Comparison of ENCODE assay signal across 8 cellular contexts in the genomic region with DNA sequence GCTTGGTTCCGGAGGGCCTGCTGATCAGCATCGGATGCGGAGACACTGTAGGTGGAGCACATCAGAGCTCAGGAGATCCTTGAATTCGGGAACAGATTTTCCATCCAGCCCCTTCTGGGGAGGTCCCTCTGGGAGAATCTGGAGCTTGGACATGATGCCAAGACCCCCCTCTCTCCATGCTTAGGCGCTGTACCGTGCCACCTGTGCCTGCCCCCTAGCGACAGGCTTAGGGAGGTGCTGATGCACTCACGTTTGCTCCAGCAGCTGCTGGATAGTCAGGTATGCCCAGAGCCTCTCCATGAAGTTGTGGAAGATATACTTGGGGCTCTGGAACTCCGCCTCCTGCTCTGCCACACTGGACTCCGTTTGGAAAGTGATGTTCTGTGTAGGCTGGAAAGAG. TPM values are rescaled to one million over a fixed set of nuclear protein-coding genes. Genes with fewer than 3 reads are reported as not detected.
A peak's percentile ranks its signal among the peaks of the same experiment; 100 is the strongest.
DNase-seq lines count a peak whose midpoint lies in the region; ATAC-seq and TF ChIP-seq lines count a peak whose summit lies in the region.

No MANE protein-coding gene starts in this region.

- no peaks in the 10 kb centered on the region for H3K27me3 Mint-ChIP-seq in progenitor cell of endocrine pancreas

- peak; percentile 2 to 17 for DNase-seq in activated CD4-positive, alpha-beta T cell treated with anti-CD3 and anti-CD28 coated beads for 24 hours (ENCODE audit: low read depth in 2 of 2)
- DNase-seq in activated CD4-positive, alpha-beta T cell treated with anti-CD3 and anti-CD28 coated beads, Interleukin-2, amount 50 U/mL, for 4 hours, result no peak
- DNase-seq in NCI-H1694 (lab: John Stamatoyannopoulos, UW) (peak; percentile 36), choroid plexus epithelial cell (ENCODE audit: low read depth) (peak; percentile 53), progenitor cell of endocrine pancreas (ENCODE audit: low spot score, unreplicated experiment) (no peak), lower leg skin (ENCODE audit: low spot score in 2 of 2) (no peak), head of caudate nucleus (no peak)

- no peaks in the 10 kb centered on the region for H3K36me3 Mint-ChIP-seq in progenitor cell of endocrine pancreas (ENCODE audit: insufficient read depth)

- no peaks in the 10 kb centered on the region for H3K9me3 Mint-ChIP-seq in progenitor cell of endocrine pancreas (ENCODE audit: low read depth)

- intact Hi-C loops in lower leg skin (cut with DNase I; ENCODE audit: low total_unique reads), result no loop called here
- intact Hi-C loops in head of caudate nucleus (cut with DNase I), result no loop called here

- H3K4me3 ChIP-seq in choroid plexus epithelial cell (ENCODE audit: low read depth, low read length), result no peak overlapping the region
- no peak overlapping the region for H3K4me3 ChIP-seq in lower leg skin (ENCODE audit: low read depth, poor library complexity, severe bottlenecking)

- TF ChIP-seq CTCF in choroid plexus epithelial cell (conservative IDR thresholded peaks at IDR 0.05; ENCODE audit: low read depth, low read length) (peak; percentile 79), progenitor cell of endocrine pancreas (IDR thresholded peaks at IDR 0.05; ENCODE audit: unreplicated experiment) (peak; percentile 64), lower leg skin (IDR thresholded peaks at IDR 0.05) (no peak)

- 64 to 76% methylated on average over 10 of the region's 10 CpGs for WGBS in lower leg skin, 2 donors

- no peak for TF ChIP-seq POLR2A in lower leg skin (IDR thresholded peaks at IDR 0.05)

- no peak overlapping the region for H3K27ac Mint-ChIP-seq in progenitor cell of endocrine pancreas

- H3K4me3 Mint-ChIP-seq in progenitor cell of endocrine pancreas (ENCODE audit: low read depth), result no peak overlapping the region

- ATAC-seq in GM19035 (IDR thresholded peaks at IDR 0.05; ENCODE audit: unreplicated experiment), result no peak

- H3K4me1 Mint-ChIP-seq in progenitor cell of endocrine pancreas (ENCODE audit: low read depth), result peaks cover 8% of the 10 kb centered on the region

RNA-seq across cellular contexts. Expression of a gene that starts 9.7 kb away (rescaled TPM):
- total RNA-seq in progenitor cell of endocrine pancreas (2.9 and 9.7 TPM in 2 replicates), lower leg skin (1 to 10 TPM in 3 of 4 donors, under 1 TPM in 1; 0.38 to 3.6 (median 2.5) TPM)

RNA-seq across cellular contexts. Expression of a gene that starts 14.1 kb away (rescaled TPM):
- total RNA-seq in progenitor cell of endocrine pancreas (not detected in 2 replicates), lower leg skin (10 to 100 TPM in 1 of 4 donors, 1 to 10 TPM in 3; 5.5 to 13.1 (median 7.9) TPM)

RNA-seq across cellular contexts. Expression of a gene that starts 26.1 kb away (rescaled TPM):
- total RNA-seq in progenitor cell of endocrine pancreas, result 0.87 and 1.2 TPM in 2 replicates
- 10 to 100 TPM in 1 of 4 donors, 1 to 10 TPM in 1, under 1 TPM in 2; 0.17 to 19.3 (median 0.97) TPM for total RNA-seq in lower leg skin

RNA-seq across cellular contexts. Expression of a gene that starts 43.3 kb away (rescaled TPM):
- total RNA-seq in progenitor cell of endocrine pancreas (11.3 and 14.1 TPM in 2 replicates), lower leg skin (under 1 TPM in 1 of 4 donors, not detected in 3; 0.39 TPM)

RNA-seq across cellular contexts. Expression of a gene that starts 50.0 kb away (rescaled TPM):
- 49.8 and 51.1 TPM in 2 replicates for total RNA-seq in progenitor cell of endocrine pancreas
- total RNA-seq in lower leg skin, result 10 to 100 TPM in 2 of 4 donors, 1 to 10 TPM in 2; 9.2 to 15.9 (median 12.7) TPM

Comparison
In these comparisons a context has a peak if more than half of its experiments do, and no peak if none do; other contexts are left out.
1. DNase-seq: peak in activated CD4-positive, alpha-beta T cell treated with anti-CD3 and anti-CD28 coated beads for 24 hours (2 of 2), NCI-H1694 (single experiment) and choroid plexus epithelial cell (single experiment); none in activated CD4-positive, alpha-beta T cell treated with anti-CD3 and anti-CD28 coated beads, Interleukin-2, amount 50 U/mL, for 4 hours (0 of 2), progenitor cell of endocrine pancreas (single experiment), lower leg skin (0 of 2) and head of caudate nucleus (0 of 42).
2. CTCF ChIP-seq: peak in choroid plexus epithelial cell (single experiment) and progenitor cell of endocrine pancreas (single experiment); none in lower leg skin (0 of 3).